ENCODE assay signal across 10 cellular contexts in genomic region chr6:43977404-43978111, GRCh38.
DNase-seq lines count a peak whose midpoint lies in the region; ATAC-seq and TF ChIP-seq lines count a peak whose summit lies in the region.
"Had no signal": no experiment of that assay in that cellular context is flagged by ENCODE, and none has a peak within 500 bp of the region (broad histone marks: within the 10 kb centered on the region; RNA-seq: fewer than 3 reads in every experiment).

No MANE protein-coding gene starts in this region.

- H3K4me3 ChIP-seq in RWPE2 (ENCODE audit: severe bottlenecking), result no peak overlapping the region
- H3K4me3 ChIP-seq in right cardiac atrium (ENCODE audit: low read length), result no peak overlapping the region
- H3K4me3 ChIP-seq: adrenal gland had no signal

- H3K4me1 ChIP-seq in RWPE2 (ENCODE audit: insufficient read depth, poor library complexity, severe bottlenecking), result peaks cover 49% of the 10 kb centered on the region
- peaks cover 4% of the 10 kb centered on the region for H3K4me1 ChIP-seq in right cardiac atrium (ENCODE audit: control insufficient read depth, insufficient read depth, low read length)

- H3K4me1 Mint-ChIP-seq in natural killer cell treated with Interleukin-12 subunit alpha and Interleukin-12 subunit beta and Interleukin-15 and Interleukin-18, amount 100 ng/mL, for 72 hours (ENCODE audit: low read depth in 2 of 2), result peaks cover 15 to 17% of the 10 kb centered on the region in 2 donors

- TF ChIP-seq CTCF in RWPE2 (IDR thresholded peaks at IDR 0.05; ENCODE audit: poor library complexity, severe bottlenecking), result no peak

- H3K36me3 Mint-ChIP-seq in natural killer cell treated with Interleukin-12 subunit alpha and Interleukin-12 subunit beta and Interleukin-15 and Interleukin-18, amount 100 ng/mL, for 72 hours, result no peaks in the 10 kb centered on the region

- peaks cover 13 to 14% of the 10 kb centered on the region in 2 donors for H3K27me3 Mint-ChIP-seq in natural killer cell treated with Interleukin-12 subunit alpha and Interleukin-12 subunit beta and Interleukin-15 and Interleukin-18, amount 100 ng/mL, for 72 hours

- no peaks in the 10 kb centered on the region for H3K9me3 Mint-ChIP-seq in natural killer cell treated with Interleukin-12 subunit alpha and Interleukin-12 subunit beta and Interleukin-15 and Interleukin-18, amount 100 ng/mL, for 72 hours

- no peak overlapping the region for H3K27ac Mint-ChIP-seq in natural killer cell treated with Interleukin-12 subunit alpha and Interleukin-12 subunit beta and Interleukin-15 and Interleukin-18, amount 100 ng/mL, for 72 hours
- H3K27ac Mint-ChIP-seq: IgD-negative memory B cell had no signal

- intact Hi-C loops in right cardiac atrium (cut with DNase I), result no loop called here

- peaks cover 2% of the 10 kb centered on the region for H3K9me3 ChIP-seq in RWPE2 (ENCODE audit: severe bottlenecking)
- H3K9me3 ChIP-seq in right cardiac atrium (ENCODE audit: control insufficient read depth, low read length), result no peaks in the 10 kb centered on the region
- H3K9me3 ChIP-seq: adrenal gland had no signal

- H3K27ac ChIP-seq in RWPE2 (ENCODE audit: poor library complexity, severe bottlenecking) (no peak overlapping the region), right cardiac atrium (ENCODE audit: low read length) (no peak overlapping the region)
- H3K27ac ChIP-seq: adrenal gland had no signal

- no peaks in the 10 kb centered on the region for H3K36me3 ChIP-seq in RWPE2 (ENCODE audit: low read depth)
- H3K36me3 ChIP-seq: adrenal gland had no signal

- H3K27me3 ChIP-seq in RWPE2 (ENCODE audit: insufficient read depth, poor library complexity, severe bottlenecking), result no peaks in the 10 kb centered on the region
- H3K27me3 ChIP-seq in right cardiac atrium (ENCODE audit: control insufficient read depth, insufficient read depth), result no peaks in the 10 kb centered on the region
- H3K27me3 ChIP-seq: adrenal gland had no signal

- ATAC-seq in GM19025 (IDR thresholded peaks at IDR 0.05; ENCODE audit: low read depth, unreplicated experiment) (peak; percentile 89), HG02798 (IDR thresholded peaks at IDR 0.05; ENCODE audit: poor library complexity, unreplicated experiment) (peak; percentile 86), RWPE2 (ENCODE audit: low read depth) (no peak), right cardiac atrium (no peak)
- peak; percentile 66 to 73 for ATAC-seq in natural killer cell treated with Interleukin-12 subunit alpha and Interleukin-12 subunit beta and Interleukin-15 and Interleukin-18, amount 100 ng/mL, for 72 hours

- DNase-seq in RWPE2 (ENCODE audit: low spot score) (peak; percentile 10), NCI-H345 (lab: John Stamatoyannopoulos, UW) (no peak), right cardiac atrium (no peak), NCI-H2107 (lab: John Stamatoyannopoulos, UW) (no peak), D341Med (ENCODE audit: low spot score) (no peak)
- DNase-seq in natural killer cell treated with Interleukin-12 subunit alpha and Interleukin-12 subunit beta and Interleukin-15 and Interleukin-18, amount 100 ng/mL, for 72 hours (ENCODE audit: low spot score), result no peak

- 55% methylated on average over 10 of the region's 10 CpGs for WGBS in right cardiac atrium

- peak overlapping the region; percentile 3 for H3K4me3 Mint-ChIP-seq in natural killer cell treated with Interleukin-12 subunit alpha and Interleukin-12 subunit beta and Interleukin-15 and Interleukin-18, amount 100 ng/mL, for 72 hours

Comparison
In these comparisons a context has a peak if more than half of its experiments do, and no peak if none do; other contexts are left out.
1. ATAC-seq: peak in GM19025 (single experiment), HG02798 (single experiment) and natural killer cell treated with Interleukin-12 subunit alpha and Interleukin-12 subunit beta and Interleukin-15 and Interleukin-18, amount 100 ng/mL, for 72 hours (2 of 2); none in RWPE2 (single experiment) and right cardiac atrium (0 of 2).